4 cellular contexts compared by ENCODE assay signal in genomic region chr11:33021937-33022336, GRCh38.
TF ChIP-seq lines count a peak whose summit lies in the region.

No MANE protein-coding gene starts in this region.

TF ChIP-seq in SK-N-SH treated with all-trans-retinoic acid at 6 μM for 48 hours, 23 proteins besides CTCF, POLR2A, EP300 and RAD21:
- TF ChIP-seq ZFP3 (CRISPR knock-in tag; IDR thresholded peaks at IDR 0.05) (no peak), OSR1 (CRISPR knock-in tag; IDR thresholded peaks at IDR 0.05) (no peak), ESRRG (CRISPR knock-in tag; IDR thresholded peaks at IDR 0.05) (no peak)

TF ChIP-seq in SK-N-SH, 30 proteins besides CTCF, POLR2A, EP300 and RAD21 (continues in another document):
- no peak for TF ChIP-seq MAX (IDR thresholded peaks at IDR 0.05; ENCODE audit: low read depth)
- TF ChIP-seq ZBTB33 (IDR thresholded peaks at IDR 0.05; ENCODE audit: borderline replicate concordance, low read depth): no peak
- no peak for TF ChIP-seq REST (IDR thresholded peaks at IDR 0.05; ENCODE audit: low read depth, low read length)
- TF ChIP-seq TEAD4 (IDR thresholded peaks at IDR 0.05; ENCODE audit: borderline replicate concordance, insufficient read depth): no peak
- no peak for TF ChIP-seq POLR2AphosphoS5 (IDR thresholded peaks at IDR 0.05; ENCODE audit: low read depth, low read length)
- no peak for TF ChIP-seq EZH2phosphoT487 (IDR thresholded peaks at IDR 0.05; ENCODE audit: borderline replicate concordance, low read depth)
- no peak for TF ChIP-seq FOXJ3 (CRISPR knock-in tag; IDR thresholded peaks at IDR 0.05)
- TF ChIP-seq JUND (IDR thresholded peaks at IDR 0.05): no peak
- TF ChIP-seq RXRA (IDR thresholded peaks at IDR 0.05; ENCODE audit: borderline replicate concordance, low read depth): no peak
- TF ChIP-seq GABPA (IDR thresholded peaks at IDR 0.05; ENCODE audit: low read depth): no peak
- TF ChIP-seq YY1 (IDR thresholded peaks at IDR 0.05; ENCODE audit: low read depth): no peak
- TF ChIP-seq NFIC (IDR thresholded peaks at IDR 0.05; ENCODE audit: borderline replicate concordance): no peak
- TF ChIP-seq TAF1 (IDR thresholded peaks at IDR 0.05; ENCODE audit: borderline replicate concordance, low read depth, low read length): no peak
- TF ChIP-seq RFX5 (IDR thresholded peaks at IDR 0.05; ENCODE audit: low read length): no peak

TF ChIP-seq in GM12891, 5 proteins besides CTCF, POLR2A, EP300 and RAD21:
- no peak for TF ChIP-seq TAF1 (IDR thresholded peaks at IDR 0.05; ENCODE audit: low read depth, low read length)
- no peak for TF ChIP-seq POU2F2 (IDR thresholded peaks at IDR 0.05; ENCODE audit: low read depth, low read length)
- TF ChIP-seq PAX5 (IDR thresholded peaks at IDR 0.05; ENCODE audit: insufficient read depth, low read length, severe bottlenecking): no peak
- TF ChIP-seq SPI1 (IDR thresholded peaks at IDR 0.05; ENCODE audit: low read depth, low read length): no peak
- no peak for TF ChIP-seq POLR2AphosphoS5 (IDR thresholded peaks at IDR 0.05; ENCODE audit: low read depth, low read length)

TF ChIP-seq in IMR-90, 13 proteins besides CTCF, POLR2A, EP300 and RAD21:
- TF ChIP-seq MAZ (IDR thresholded peaks at IDR 0.05; ENCODE audit: borderline replicate concordance, low read depth, low read length): no peak
- TF ChIP-seq ELK1 (IDR thresholded peaks at IDR 0.05; ENCODE audit: borderline replicate concordance, low read depth, low read length): no peak
- no peak for TF ChIP-seq FOS (IDR thresholded peaks at IDR 0.05; ENCODE audit: low read depth, low read length)
- no peak for TF ChIP-seq USF2 (IDR thresholded peaks at IDR 0.05; ENCODE audit: low read depth, low read length)
- no peak for TF ChIP-seq RFX5 (IDR thresholded peaks at IDR 0.05; ENCODE audit: low read depth, low read length)
- no peak for TF ChIP-seq MXI1 (IDR thresholded peaks at IDR 0.05; ENCODE audit: borderline replicate concordance, low read depth, low read length)
- TF ChIP-seq SMC3 (IDR thresholded peaks at IDR 0.05; ENCODE audit: low read depth, low read length): no peak
- TF ChIP-seq MAFK (IDR thresholded peaks at IDR 0.05; ENCODE audit: low read depth, low read length): no peak
- no peak for TF ChIP-seq NFE2L2 (IDR thresholded peaks at IDR 0.05; ENCODE audit: low read depth, low read length)
- TF ChIP-seq CHD1 (IDR thresholded peaks at IDR 0.05; ENCODE audit: low read depth, low read length): no peak
- TF ChIP-seq BHLHE40 (IDR thresholded peaks at IDR 0.05; ENCODE audit: low read depth, low read length): no peak
- TF ChIP-seq RCOR1 (IDR thresholded peaks at IDR 0.05; ENCODE audit: insufficient replicate concordance, low read length): no peak
- no peak for TF ChIP-seq CEBPB (IDR thresholded peaks at IDR 0.05; ENCODE audit: low read depth, low read length)
